8 cellular contexts compared by ENCODE assay signal in genomic region chr4:48268956-48269860, GRCh38. TPM values are rescaled to one million over a fixed set of nuclear protein-coding genes. Genes with fewer than 3 reads are reported as not detected.
DNase-seq lines count a peak whose midpoint lies in the region; ATAC-seq and TF ChIP-seq lines count a peak whose summit lies in the region.

Gene TEC, minus strand, starts transcription at chr4:48269838. Its CDS starts 41,224 bp downstream, at chr4:48228614.

- peak in 6 of 7 experiments; percentile 3 to 39 (median 16) for DNase-seq in CD8-positive, alpha-beta T cell
- DNase-seq in GM19238 (ENCODE audit: insufficient read length, low spot score) = peak; percentile 32
- peak; percentile 47 for DNase-seq in RPMI8226
- no peak for DNase-seq in astrocyte of the cerebellum (ENCODE audit: low read depth)
- peak; percentile 16 for DNase-seq in smooth muscle cell (lab: John Stamatoyannopoulos, UW; ENCODE audit: unreplicated experiment)
- DNase-seq in NCI-H2171 (lab: John Stamatoyannopoulos, UW) = no peak

- H4K20me1 ChIP-seq in smooth muscle cell (ENCODE audit: low read depth) = no peaks in the 10 kb centered on the region

- no peaks in the 10 kb centered on the region for H3K9me3 ChIP-seq in CD8-positive, alpha-beta T cell (ENCODE audit: low read length)
- H3K9me3 ChIP-seq in iPS-18a (ENCODE audit: control insufficient read depth, low read depth, low read length) (no peaks in the 10 kb centered on the region), smooth muscle cell (replicated peaks; ENCODE audit: low read depth) (no peaks in the 10 kb centered on the region)

- no peaks in the 10 kb centered on the region for H3K27me3 Mint-ChIP-seq in CD8-positive, alpha-beta T cell (ENCODE audit: low read depth)

- peak within 1 kb of the TSS; percentile 96 for H3K4me2 ChIP-seq in smooth muscle cell

- CTCF ChIA-PET in CD8-positive, alpha-beta T cell (lab: Charles Lee) = no interaction called here

- intact Hi-C loops in CD8-positive, alpha-beta T cell (cut with DNase I, micrococcal nuclease) = loop anchor here in 1 of 2 experiments (2.0 to 5.0 kb wide), 4 partner anchors 222 to 806 kb away; partner anchors contain the start of genes COMMD8, NFXL1 and OCIAD1

- no peaks in the 10 kb centered on the region for H3F3A ChIP-seq in smooth muscle cell (ENCODE audit: low read depth)

- H3K27me3 ChIP-seq in CD8-positive, alpha-beta T cell (ENCODE audit: insufficient read depth, low read length) = no peaks in the 10 kb centered on the region
- H3K27me3 ChIP-seq in iPS-18a (ENCODE audit: control insufficient read depth, insufficient read depth, low read length) (peaks cover 6% of the 10 kb centered on the region), smooth muscle cell (ENCODE audit: low read depth) (no peaks in the 10 kb centered on the region)

- peaks cover 12% of the 10 kb centered on the region for H3K4me1 ChIP-seq in CD8-positive, alpha-beta T cell (ENCODE audit: insufficient read depth, low read length)
- peaks cover 4% of the 10 kb centered on the region for H3K4me1 ChIP-seq in iPS-18a (ENCODE audit: control insufficient read depth, low read depth, low read length)
- H3K4me1 ChIP-seq in smooth muscle cell (ENCODE audit: low read depth) = no peaks in the 10 kb centered on the region

- no peaks in the 10 kb centered on the region for H3K79me2 ChIP-seq in smooth muscle cell (ENCODE audit: low read depth)

- peak within 1 kb of the TSS; percentile 99 for H2AFZ ChIP-seq in smooth muscle cell (ENCODE audit: low read depth)

- H3K27ac Mint-ChIP-seq in CD8-positive, alpha-beta T cell = peak within 1 kb of the TSS; percentile 87

- no peaks in the 10 kb centered on the region for H3K9me3 Mint-ChIP-seq in CD8-positive, alpha-beta T cell

- ATAC-seq in CD8-positive, alpha-beta T cell = peak; percentile 1
- peak; percentile 26 for ATAC-seq in HG03378 (IDR thresholded peaks at IDR 0.05; ENCODE audit: unreplicated experiment)

- peak within 1 kb of the TSS; percentile 98 for H3K4me3 ChIP-seq in CD8-positive, alpha-beta T cell (ENCODE audit: low read depth, low read length)
- peak within 1 kb of the TSS; percentile 82 for H3K4me3 ChIP-seq in astrocyte of the cerebellum (ENCODE audit: low read depth, low read length)
- H3K4me3 ChIP-seq in iPS-18a (ENCODE audit: low read length) = peak within 1 kb of the TSS; percentile 89
- H3K4me3 ChIP-seq in smooth muscle cell = peak within 1 kb of the TSS; percentile 80

- peak within 1 kb of the TSS; percentile 96 for H3K4me3 Mint-ChIP-seq in CD8-positive, alpha-beta T cell

- POLR2A ChIA-PET in CD8-positive, alpha-beta T cell (lab: Charles Lee) = interaction anchor here (0.6 kb wide), 1 partner anchor 271 kb away, joined by 3 read pairs; no protein-coding TSS in a partner anchor

- in situ Hi-C loops in astrocyte of the cerebellum (cut with HindIII; ENCODE audit: low sequenced_read_pairs) = no loop called here

- no peaks in the 10 kb centered on the region for H3K36me3 ChIP-seq in CD8-positive, alpha-beta T cell (ENCODE audit: insufficient read depth, low read length)
- H3K36me3 ChIP-seq in iPS-18a (ENCODE audit: control insufficient read depth, low read depth, low read length) (no peaks in the 10 kb centered on the region), smooth muscle cell (ENCODE audit: low read depth) (no peaks in the 10 kb centered on the region)

- H3K9ac ChIP-seq in iPS-18a (ENCODE audit: low read length) (peak within 1 kb of the TSS; percentile 52), smooth muscle cell (ENCODE audit: low read depth) (peak within 1 kb of the TSS; percentile 57)

- peaks cover 3% of the 10 kb centered on the region for H3K36me3 Mint-ChIP-seq in CD8-positive, alpha-beta T cell

- H3K4me1 Mint-ChIP-seq in CD8-positive, alpha-beta T cell (ENCODE audit: low read depth) = peaks cover 18% of the 10 kb centered on the region

- TF ChIP-seq CTCF in CD8-positive, alpha-beta T cell (IDR thresholded peaks at IDR 0.05) = no peak
- TF ChIP-seq CTCF in astrocyte of the cerebellum (IDR thresholded peaks at IDR 0.05; ENCODE audit: low read depth, low read length, missing control alignments) (no peak), smooth muscle cell (IDR thresholded peaks at IDR 0.05; ENCODE audit: borderline replicate concordance, insufficient read depth, poor library complexity, severe bottlenecking) (no peak)

- H3K27ac ChIP-seq in CD8-positive, alpha-beta T cell (ENCODE audit: low read depth, low read length) = peak within 1 kb of the TSS; percentile 61
- H3K27ac ChIP-seq in iPS-18a (ENCODE audit: low read length) = no peak within 1 kb of the TSS
- no peak within 1 kb of the TSS for H3K27ac ChIP-seq in smooth muscle cell (ENCODE audit: low read depth)

- WGBS in smooth muscle cell (ENCODE audit: low lambda C conversion rate) = 3% methylated on average over 36 of the region's 63 CpGs

RNA-seq across cellular contexts. Expression of gene TEC, which starts in this region (rescaled TPM):
- 1 to 10 TPM; 1.4 to 1.8 TPM for total RNA-seq in CD8-positive, alpha-beta T cell
- 0.67 and 1.8 TPM in 2 replicates for total RNA-seq in smooth muscle cell
- 0.14 TPM in 1 of 2 replicates, not detected in the other for polyA plus RNA-seq in smooth muscle cell

Comparison
In these comparisons a context has a peak if more than half of its experiments do, and no peak if none do; other contexts are left out.
1. DNase-seq: peak in CD8-positive, alpha-beta T cell (6 of 7), GM19238 (single experiment), RPMI8226 (single experiment) and smooth muscle cell (single experiment); none in astrocyte of the cerebellum (single experiment) and NCI-H2171 (single experiment).
2. Peak in every context shown above with its lines, with median percentiles within 50 percentile points of each other: H3K4me3 ChIP-seq.